8 cellular contexts compared by ENCODE assay signal in genomic region chr16:58392215-58393137, GRCh38. TPM values are rescaled to one million over a fixed set of nuclear protein-coding genes. Genes with fewer than 3 reads are reported as not detected.
DNase-seq lines count a peak whose midpoint lies in the region; ATAC-seq and TF ChIP-seq lines count a peak whose summit lies in the region.

Gene GINS3, plus strand, starts transcription at chr16:58392471. Its CDS starts 131 bp downstream, at chr16:58392602.

- H3K36me3 ChIP-seq in SU-DHL-6 (ENCODE audit: low read length): no peaks in the 10 kb centered on the region
- no peaks in the 10 kb centered on the region for H3K36me3 ChIP-seq in cardiac muscle cell
- no peaks in the 10 kb centered on the region for H3K36me3 ChIP-seq in trophoblast cell (ENCODE audit: control insufficient read depth in 1 of 2, insufficient read depth in 2 of 2, low read length in 2 of 2)
- no peaks in the 10 kb centered on the region for H3K36me3 ChIP-seq in transverse colon

- H3K36me3 Mint-ChIP-seq in activated naive CD8-positive, alpha-beta T cell treated with anti-CD3 and anti-CD28 coated beads, Interleukin-2, amount 10 ng/mL, durations not matched to agents 7 days and 5 days: peaks cover 9% of the 10 kb centered on the region

- TF ChIP-seq POLR2A in GM10847 (IDR thresholded peaks at IDR 0.05; ENCODE audit: extremely low read depth, insufficient read length) (peak; percentile 27), transverse colon (IDR thresholded peaks at IDR 0.05) (no peak)

- peaks cover 21% of the 10 kb centered on the region for H3K79me2 ChIP-seq in SU-DHL-6 (ENCODE audit: insufficient read depth, low read length)
- peaks cover 3% of the 10 kb centered on the region for H3K79me2 ChIP-seq in trophoblast cell (ENCODE audit: control insufficient read depth, insufficient read depth, low read length, poor library complexity)

- H3K9ac ChIP-seq in SU-DHL-6 (ENCODE audit: low read length) (peak within 1 kb of the TSS; percentile 95), trophoblast cell (ENCODE audit: low read length) (peak within 1 kb of the TSS; percentile 85)

- H2AK5ac ChIP-seq in trophoblast cell (ENCODE audit: low read length): no peak within 1 kb of the TSS

- in situ Hi-C loops in transverse colon (cut with MboI; ENCODE audit: low pct_ligation_motif_present in 1 of 4, low pct_unique_long_range_greater_than_20kb in 1 of 4, low sequenced_read_pairs in 3 of 4): no loop called here

- H4K20me1 ChIP-seq in SU-DHL-6 (ENCODE audit: low read depth, low read length): no peaks in the 10 kb centered on the region

- peaks cover 10% of the 10 kb centered on the region for H3K27me3 Mint-ChIP-seq in activated naive CD8-positive, alpha-beta T cell treated with anti-CD3 and anti-CD28 coated beads, Interleukin-2, amount 10 ng/mL, durations not matched to agents 7 days and 5 days

- peak within 1 kb of the TSS; percentile 97 for H3K27ac Mint-ChIP-seq in activated naive CD8-positive, alpha-beta T cell treated with anti-CD3 and anti-CD28 coated beads, Interleukin-2, amount 10 ng/mL, durations not matched to agents 7 days and 5 days

- peaks cover 2% of the 10 kb centered on the region for H3K9me3 Mint-ChIP-seq in activated naive CD8-positive, alpha-beta T cell treated with anti-CD3 and anti-CD28 coated beads, Interleukin-2, amount 10 ng/mL, durations not matched to agents 7 days and 5 days

- peaks cover 12% of the 10 kb centered on the region for H3K4me1 Mint-ChIP-seq in activated naive CD8-positive, alpha-beta T cell treated with anti-CD3 and anti-CD28 coated beads, Interleukin-2, amount 10 ng/mL, durations not matched to agents 7 days and 5 days

- H3K23ac ChIP-seq in trophoblast cell (ENCODE audit: low read length): no peak within 1 kb of the TSS

- H2BK120ac ChIP-seq in trophoblast cell (ENCODE audit: insufficient read depth, low read length, poor library complexity): peak within 1 kb of the TSS; percentile 59

- H3K4me3 Mint-ChIP-seq in activated naive CD8-positive, alpha-beta T cell treated with anti-CD3 and anti-CD28 coated beads, Interleukin-2, amount 10 ng/mL, durations not matched to agents 7 days and 5 days: peak within 1 kb of the TSS; percentile 95

- TF ChIP-seq CTCF in SU-DHL-6 (IDR thresholded peaks at IDR 0.05; ENCODE audit: insufficient read depth, low read length, poor library complexity, severe bottlenecking) (no peak), cardiac muscle cell (IDR thresholded peaks at IDR 0.05; ENCODE audit: low read depth, low read length) (no peak), transverse colon (IDR thresholded peaks at IDR 0.05) (no peak)

- DNase-seq in NCI-H1105 treated with DMSO at 0.1 percent for 48 hours (lab: John Stamatoyannopoulos, UW) (peak; percentile 69), cardiac muscle cell (ENCODE audit: low read depth in 1 of 2, low spot score in 1 of 2) (peak; percentile 88 to 94), trophoblast cell (peak; percentile 60 to 81), transverse colon (peak; percentile 90)
- DNase-seq in activated naive CD8-positive, alpha-beta T cell treated with anti-CD3 and anti-CD28 coated beads, Interleukin-2, amount 10 ng/mL, durations not matched to agents 7 days and 5 days: peak; percentile 87

- H3K4ac ChIP-seq in trophoblast cell (ENCODE audit: low read depth, low read length): no peak within 1 kb of the TSS

- no peak for TF ChIP-seq EP300 in transverse colon (IDR thresholded peaks at IDR 0.05; ENCODE audit: low read depth)

- no peak within 1 kb of the TSS for H2BK12ac ChIP-seq in trophoblast cell (ENCODE audit: low read length)

- ATAC-seq in HG02642 (IDR thresholded peaks at IDR 0.05; ENCODE audit: poor library complexity, unreplicated experiment): peak; percentile 99
- ATAC-seq in activated naive CD8-positive, alpha-beta T cell treated with anti-CD3 and anti-CD28 coated beads, Interleukin-2, amount 10 ng/mL, durations not matched to agents 7 days and 5 days (ENCODE audit: low read depth): peak; percentile 96

- peak within 1 kb of the TSS; percentile 69 for H4K91ac ChIP-seq in trophoblast cell (ENCODE audit: low read depth, low read length)

- H3K4me3 ChIP-seq in SU-DHL-6 (ENCODE audit: insufficient read depth, low read length, poor library complexity, severe bottlenecking): peak within 1 kb of the TSS; percentile 81
- H3K4me3 ChIP-seq in cardiac muscle cell: peak within 1 kb of the TSS; percentile 72
- peak within 1 kb of the TSS; percentile 84 for H3K4me3 ChIP-seq in trophoblast cell (ENCODE audit: low read depth, low read length)
- H3K4me3 ChIP-seq in transverse colon: peak within 1 kb of the TSS; percentile 80 to 98 (median 92)

- no peaks in the 10 kb centered on the region for H3K27me3 ChIP-seq in SU-DHL-6 (ENCODE audit: low read length)
- peaks cover 21% of the 10 kb centered on the region for H3K27me3 ChIP-seq in cardiac muscle cell
- H3K27me3 ChIP-seq in trophoblast cell (ENCODE audit: insufficient read depth, low read length): no peaks in the 10 kb centered on the region
- no peaks in the 10 kb centered on the region for H3K27me3 ChIP-seq in transverse colon

- H3K4me1 ChIP-seq in cardiac muscle cell (ENCODE audit: low read depth): no peaks in the 10 kb centered on the region
- H3K4me1 ChIP-seq in trophoblast cell (ENCODE audit: control insufficient read depth in 1 of 2, insufficient read depth in 2 of 2, low read length in 2 of 2): no peaks in the 10 kb centered on the region
- H3K4me1 ChIP-seq in transverse colon: peaks cover 0 to 8% (median 4%) of the 10 kb centered on the region in 4 donors

- H3K4me2 ChIP-seq in SU-DHL-6 (ENCODE audit: low read depth, low read length, poor library complexity, severe bottlenecking): peak within 1 kb of the TSS; percentile 98
- peak within 1 kb of the TSS; percentile 64 for H3K4me2 ChIP-seq in trophoblast cell (ENCODE audit: low read length)

- H3K27ac ChIP-seq in SU-DHL-6 (ENCODE audit: low read depth, low read length): peak within 1 kb of the TSS; percentile 72
- peak within 1 kb of the TSS; percentile 11 for H3K27ac ChIP-seq in cardiac muscle cell
- peak within 1 kb of the TSS; percentile 22 for H3K27ac ChIP-seq in trophoblast cell (ENCODE audit: low read depth, low read length)
- peak within 1 kb of the TSS; percentile 84 to 89 (median 88) for H3K27ac ChIP-seq in transverse colon

- H4K12ac ChIP-seq in trophoblast cell (ENCODE audit: low read depth, low read length): peak within 1 kb of the TSS; percentile 68

- POLR2A ChIA-PET in activated naive CD8-positive, alpha-beta T cell treated with anti-CD3 and anti-CD28 coated beads, Interleukin-2, amount 10 ng/mL, durations not matched to agents 7 days and 5 days (lab: Charles Lee): interaction anchor here (0.8 to 1.8 kb wide), 3 partner anchors 33 to 263 kb away, joined by 4 to 8 read pairs (median 4); partner anchors contain the start of genes CFAP20 and CNOT1

- peaks cover 4% of the 10 kb centered on the region for H3K79me1 ChIP-seq in trophoblast cell (ENCODE audit: low read length)

- peak within 1 kb of the TSS; percentile 96 for H4K8ac ChIP-seq in trophoblast cell (ENCODE audit: low read depth, low read length)

- peaks cover 7% of the 10 kb centered on the region; the same call in 1 of the 2 replicates for H3F3A ChIP-seq in SU-DHL-6 (ENCODE audit: insufficient read depth)

- H3K9me3 ChIP-seq in SU-DHL-6 (ENCODE audit: insufficient read depth, low read length): no peaks in the 10 kb centered on the region
- H3K9me3 ChIP-seq in cardiac muscle cell (ENCODE audit: low read depth): no peaks in the 10 kb centered on the region
- no peaks in the 10 kb centered on the region for H3K9me3 ChIP-seq in trophoblast cell (ENCODE audit: insufficient read depth, low read depth, low read length)
- H3K9me3 ChIP-seq in transverse colon: no peaks in the 10 kb centered on the region

- H3K14ac ChIP-seq in trophoblast cell (ENCODE audit: low read length): peak within 1 kb of the TSS; percentile 89

- peak within 1 kb of the TSS; percentile 64 for H3K18ac ChIP-seq in trophoblast cell (ENCODE audit: low read length)

- H2AFZ ChIP-seq in SU-DHL-6 (ENCODE audit: low read depth, low read length, severe bottlenecking) (peak within 1 kb of the TSS; percentile 28), trophoblast cell (ENCODE audit: insufficient read depth, low read length, poor library complexity) (peak within 1 kb of the TSS; percentile 100)

- no peaks in the 10 kb centered on the region for H3K9me2 ChIP-seq in SU-DHL-6 (replicated peaks; ENCODE audit: insufficient read depth, low read length)

- peak within 1 kb of the TSS; percentile 50 for H2BK5ac ChIP-seq in trophoblast cell (ENCODE audit: low read depth, low read length, poor library complexity)

- intact Hi-C loops in transverse colon (cut with DNase I; ENCODE audit: low total_unique reads): no loop called here

- WGBS in trophoblast cell (ENCODE audit: extremely low coverage, insufficient coverage, insufficient read length): no CpG with 5 or more reads among the region's 67 CpGs
- WGBS in transverse colon (ENCODE audit: low coverage in 1 of 2), 2 donors: 0 to 1% methylated on average over 6 to 60 of the region's 67 CpGs

RNA-seq across cellular contexts. Expression of gene GINS3, which starts in this region (rescaled TPM):
- 10 to 100 TPM; 10.2 to 11.1 TPM for total RNA-seq in activated naive CD8-positive, alpha-beta T cell treated with anti-CD3 and anti-CD28 coated beads, Interleukin-2, amount 10 ng/mL, durations not matched to agents 7 days and 5 days
- total RNA-seq in cardiac muscle cell (2.1 and 9.3 TPM in 2 replicates), transverse colon (1 to 10 TPM in 2 of 4 donors, not detected in 2; 1.6 to 3.3 TPM)
- polyA plus RNA-seq in cardiac muscle cell: 2.7 and 4.2 TPM in 2 replicates
- polyA plus RNA-seq in trophoblast cell (2013): 6.2 and 6.5 TPM in 2 replicates

Comparison
In these comparisons a context has a peak if more than half of its experiments do, and no peak if none do; other contexts are left out.
1. Peak in every context shown above with its lines: DNase-seq, ATAC-seq, H3K4me3 ChIP-seq and H3K27ac ChIP-seq.
2. H3K27ac ChIP-seq: peak in every context shown above with its lines; median percentile 88 in transverse colon; 72 in SU-DHL-6; 22 in trophoblast cell; 11 in cardiac muscle cell.